ENCODE assay signal across 21 cellular contexts in genomic region chr12:102459314-102459713, GRCh38. TPM values are rescaled to one million over a fixed set of nuclear protein-coding genes. Genes with fewer than 3 reads are reported as not detected.
DNase-seq lines count a peak whose midpoint lies in the region; ATAC-seq, FAIRE-seq and TF ChIP-seq lines count a peak whose summit lies in the region.
"Had no signal": no experiment of that assay in that cellular context is flagged by ENCODE, and none has a peak within 500 bp of the region (broad histone marks: within the 10 kb centered on the region; RNA-seq: fewer than 3 reads in every experiment).

No MANE protein-coding gene starts in this region.

- H3K4me3 ChIP-seq in fibroblast of mammary gland (ENCODE audit: control insufficient read depth, low read depth, low read length) (no peak overlapping the region), HepG2 (replicated peaks in 1 of 3; ENCODE audit: insufficient read depth in 1 of 3, low read depth in 2 of 3, low read length in 3 of 3) (no peak overlapping the region)
- H3K4me3 ChIP-seq: GM23248 had no signal

- ATAC-seq in HepG2 = no peak
- ATAC-seq: CD8-positive, alpha-beta T cell had no signal

- H4K20me1 ChIP-seq in HepG2 (ENCODE audit: insufficient read depth, low read length) = no peaks in the 10 kb centered on the region

- no peaks in the 10 kb centered on the region for H3K79me2 ChIP-seq in HepG2 (ENCODE audit: insufficient read depth, low read length)

- intact Hi-C loops in HepG2 (cut with micrococcal nuclease; ENCODE audit: unreplicated experiment) = no loop called here

- no peak overlapping the region for H3K27ac ChIP-seq in HepG2 (ENCODE audit: extremely low read length, insufficient read depth, low read length)
- H3K27ac ChIP-seq: 22Rv1, GM23248 had no signal

- POLR2A ChIA-PET in HepG2 (lab: Yijun Ruan, JAX) = no interaction called here

- WGBS in HepG2 (ENCODE audit: low lambda C conversion rate) = 0% methylated on average over 5 of the region's 5 CpGs

- no peak for TF ChIP-seq RAD21 in HepG2 (CRISPR knock-in tag; IDR thresholded peaks at IDR 0.05)

- FAIRE-seq in HepG2 (lab: Jason Lieb, UNC) (no peak), urothelium cell line (lab: Jason Lieb, UNC) (no peak)
- FAIRE-seq: D721Med, G401.6, GM12891, HTR-8/SVneo had no signal

- H3K36me3 ChIP-seq in HepG2 (replicated peaks in 1 of 2; ENCODE audit: control insufficient read depth in 1 of 2, insufficient read depth in 2 of 2, low read length in 2 of 2) = no peaks in the 10 kb centered on the region

- peaks cover 8% of the 10 kb centered on the region for H3K4me1 ChIP-seq in HepG2 (ENCODE audit: insufficient read depth, low read length)

- H3K4me2 ChIP-seq in HepG2 (ENCODE audit: low read depth, low read length) = no peak overlapping the region

- H3K9me3 ChIP-seq in HepG2 (ENCODE audit: low read length) = no peaks in the 10 kb centered on the region

- H3K9ac ChIP-seq in HepG2 (ENCODE audit: insufficient read depth, low read depth, low read length) = no peak overlapping the region
- H3K9ac ChIP-seq: GM23248 had no signal

- H2AFZ ChIP-seq in HepG2 (ENCODE audit: low read length) = no peak overlapping the region
- H2AFZ ChIP-seq: GM23248 had no signal

- no peak for TF ChIP-seq POLR2A in HepG2 (IDR thresholded peaks at IDR 0.05; ENCODE audit: insufficient read depth in 1 of 2, low read depth in 2 of 2, low read length in 2 of 2)

- TF ChIP-seq CTCF in fibroblast of mammary gland (conservative IDR thresholded peaks at IDR 0.05; ENCODE audit: control insufficient read depth, insufficient read depth, low read depth, low read length) (no peak), HepG2 (CRISPR knock-in tag; IDR thresholded peaks at IDR 0.05) (no peak)

- in situ Hi-C loops in HepG2 (cut with HindIII; ENCODE audit: extremely low pct_ligation_motif_present, low pct_unique_long_range_greater_than_20kb) = no loop called here
- in situ Hi-C loops in KBM-7 (cut with MboI; ENCODE audit: low pct_unique_long_range_greater_than_20kb, low sequenced_read_pairs) = no loop called here

- CTCF ChIA-PET in HepG2 (lab: Yijun Ruan, JAX; ENCODE audit: low intra/inter-chr PET ratio, low total read pairs) = no interaction called here

- peaks cover 0 to 5% of the 10 kb centered on the region in 2 experiments; a peak in 1 of 5 replicates for H3K27me3 ChIP-seq in HepG2 (ENCODE audit: control insufficient read depth in 1 of 2, insufficient read depth in 2 of 2, low read length in 2 of 2)

- DNase-seq in NCI-H2171 treated with DMSO at 0.1 percent for 48 hours (lab: John Stamatoyannopoulos, UW) (peak; percentile 33), NCI-H2171 (lab: John Stamatoyannopoulos, UW) (no peak), HuH-7 (ENCODE audit: low spot score) (peak; percentile 19), fibroblast of mammary gland (ENCODE audit: low read depth) (peak; percentile 17), HepG2 (ENCODE audit: low spot score) (no peak), urothelium cell line (ENCODE audit: low spot score) (no peak), SKM-1 (lab: John Stamatoyannopoulos, UW; ENCODE audit: unreplicated experiment) (no peak), KBM-7 (no peak)
- DNase-seq: CD8-positive, alpha-beta T cell; COR-L47; DMS153; DMS79 treated with DMSO at 0.1 percent for 48 hours; EL; GM23248; H9 had no signal

- TF ChIP-seq EP300 in HepG2 (IDR thresholded peaks at IDR 0.05; ENCODE audit: low read depth in 2 of 2, low read length in 2 of 2) (no peak), HepG2 (CRISPR knock-in tag; IDR thresholded peaks at IDR 0.05; ENCODE audit: borderline replicate concordance) (no peak)

- BruUV-seq in HepG2 (replicated peaks; lab: Mats Ljungman, UMichigan) = no TSS peak

TF ChIP-seq in HepG2, 621 proteins besides CTCF, POLR2A, EP300 and RAD21:
- TF ChIP-seq CEBPB (IDR thresholded peaks at IDR 0.05; ENCODE audit: borderline replicate concordance, low read depth, low read length) (peak; percentile 84), MYNN (CRISPR knock-in tag; IDR thresholded peaks at IDR 0.05; ENCODE audit: low read depth) (no peak)

RNA-seq across cellular contexts. Expression of gene IGF1, which starts 21.0 kb away (rescaled TPM):
- not detected in 2 replicates for total RNA-seq in HepG2 (2016; rRNA removed; fragmentation: Illumina TruSeq; extraction: Trizol)
- total RNA-seq in HepG2 (2016; cell fraction: cytosol; rRNA removed; fragmentation: Illumina TruSeq; extraction: Trizol; ENCODE audit: low read depth) = not detected in 2 replicates
- not detected in 2 replicates for total RNA-seq in HepG2 (2016; cell fraction: insoluble cytoplasmic fraction; rRNA removed; fragmentation: Illumina TruSeq; extraction: Trizol)
- not detected in 2 replicates for total RNA-seq in HepG2 (2016; cell fraction: membrane; rRNA removed; fragmentation: Illumina TruSeq; extraction: Trizol)
- total RNA-seq in HepG2 (2016; cell fraction: nucleus; rRNA removed; fragmentation: Illumina TruSeq; extraction: Trizol) = not detected in 2 replicates
- polyA plus RNA-seq in HepG2 (2011; rRNA removed) = not detected in 2 replicates
- polyA plus RNA-seq in HepG2 (2011; cell fraction: cytosol; rRNA removed) = not detected in 2 replicates
- not detected in 2 replicates for polyA plus RNA-seq in HepG2 (2011; cell fraction: nucleus; rRNA removed)
- not detected in 2 replicates for polyA plus RNA-seq in HepG2 (2012)
- not detected in 2 replicates for polyA plus RNA-seq in HepG2 (2016; cell fraction: cytosol; fragmentation: Illumina TruSeq; extraction: Trizol; ENCODE audit: low read depth)
- polyA plus RNA-seq in HepG2 (2016; cell fraction: insoluble cytoplasmic fraction; fragmentation: Illumina TruSeq; extraction: Trizol; ENCODE audit: low read depth) = not detected in 2 replicates
- not detected in 2 replicates for polyA plus RNA-seq in HepG2 (2016; cell fraction: membrane; fragmentation: Illumina TruSeq; extraction: Trizol; ENCODE audit: low read depth)
- not detected in 2 replicates for polyA plus RNA-seq in HepG2 (2016; cell fraction: nucleus; fragmentation: Illumina TruSeq; extraction: Trizol; ENCODE audit: insufficient read depth, low read depth)
- polyA minus RNA-seq in HepG2 (2011; rRNA and poly(A)+ RNA removed; ENCODE audit: low replicate concordance) = not detected in 2 replicates
- not detected in 2 replicates for polyA minus RNA-seq in HepG2 (2011; cell fraction: cytosol; rRNA and poly(A)+ RNA removed)
- not detected in 2 replicates for polyA minus RNA-seq in HepG2 (2011; cell fraction: nucleus; rRNA and poly(A)+ RNA removed)
- total RNA-seq: CD8-positive, alpha-beta T cell; H9 had no signal
- polyA plus RNA-seq: CD14-positive monocyte had no signal

Comparison
In these comparisons a context has a peak if more than half of its experiments do, and no peak if none do; other contexts are left out.
1. DNase-seq: peak in NCI-H2171 treated with DMSO at 0.1 percent for 48 hours (single experiment), HuH-7 (single experiment) and fibroblast of mammary gland (single experiment); none in NCI-H2171 (single experiment), HepG2 (single experiment), urothelium cell line (single experiment), SKM-1 (single experiment) and KBM-7 (single experiment).